Comparison of ENCODE assay signal across 8 cellular contexts in genomic region chr2:15591373-15591691, GRCh38. TPM values are rescaled to one million over a fixed set of nuclear protein-coding genes. Genes with fewer than 3 reads are reported as not detected.
A peak's percentile ranks its signal among the peaks of the same experiment; 100 is the strongest.
DNase-seq lines count a peak whose midpoint lies in the region; ATAC-seq and TF ChIP-seq lines count a peak whose summit lies in the region.

No MANE protein-coding gene starts in this region.

- H3K4me3 Mint-ChIP-seq in naive B cell: peak overlapping the region; percentile 91 to 98 (median 96)

- peak overlapping the region; percentile 63 for H3K27ac ChIP-seq in KMS-11
- peak overlapping the region; percentile 57 for H3K27ac ChIP-seq in cingulate gyrus (ENCODE audit: low read depth, low read length)

- DNase-seq in AG10803 (ENCODE audit: low read depth) (no peak), naive B cell (no peak), dermis blood vessel endothelial cell (no peak)

- H3K27me3 Mint-ChIP-seq in naive B cell: no peaks in the 10 kb centered on the region

- peaks cover 22 to 36% (median 31%) of the 10 kb centered on the region in 3 donors for H3K4me1 Mint-ChIP-seq in naive B cell

- H3K36me3 ChIP-seq in KMS-11 (ENCODE audit: insufficient read depth): no peaks in the 10 kb centered on the region; the same call in 1 of the 2 replicates

- H3K9me3 Mint-ChIP-seq in naive B cell: no peaks in the 10 kb centered on the region

- H3K36me3 Mint-ChIP-seq in naive B cell: peaks cover 5 to 12% of the 10 kb centered on the region in 2 donors

- no peaks in the 10 kb centered on the region for H4K20me1 ChIP-seq in KMS-11 (ENCODE audit: insufficient read depth)

- H2AFZ ChIP-seq in KMS-11 (ENCODE audit: low read depth): peak overlapping the region; percentile 96

- H3K27me3 ChIP-seq in KMS-11 (ENCODE audit: insufficient read depth, low read depth): no peaks in the 10 kb centered on the region

- H3K4me3 ChIP-seq in AG10803 (ENCODE audit: low read length): peak overlapping the region; percentile 73
- H3K4me3 ChIP-seq in KMS-11 (IDR thresholded peaks at IDR 0.05; ENCODE audit: insufficient read depth, low read depth, low read length): no peak overlapping the region

- peak overlapping the region; percentile 92 to 98 (median 94) for H3K27ac Mint-ChIP-seq in naive B cell

- TF ChIP-seq CTCF in AG10803 (conservative IDR thresholded peaks at IDR 0.05; ENCODE audit: low read length): no peak
- TF ChIP-seq CTCF in KMS-11 (conservative IDR thresholded peaks at IDR 0.05; ENCODE audit: low read depth, low read length): no peak

- H3K9ac ChIP-seq in KMS-11: peak overlapping the region; percentile 87

- H3K4me2 ChIP-seq in KMS-11: peak overlapping the region; percentile 96

- H3K79me2 ChIP-seq in KMS-11 (ENCODE audit: insufficient read depth, low read depth): peaks cover 42% of the 10 kb centered on the region

- no peak for ATAC-seq in naive B cell (ENCODE audit: low read depth in 2 of 2)
- no peak for ATAC-seq in GM21528 (IDR thresholded peaks at IDR 0.05; ENCODE audit: low FRiP score, unreplicated experiment)
- no peak for ATAC-seq in GM19452 (IDR thresholded peaks at IDR 0.05; ENCODE audit: unreplicated experiment)
- ATAC-seq in HG03175 (IDR thresholded peaks at IDR 0.05; ENCODE audit: unreplicated experiment): no peak

- peaks cover 21% of the 10 kb centered on the region for H3K4me1 ChIP-seq in KMS-11 (ENCODE audit: low read depth, poor library complexity, severe bottlenecking)

RNA-seq across cellular contexts. Expression of gene DDX1, which starts 0.3 kb away (rescaled TPM):
- 10 to 100 TPM; 31.7 to 49.1 (median 40.6) TPM for polyA plus RNA-seq in naive B cell (ENCODE audit: low read depth in 6 of 6)
- 87.3 and 126 TPM in 2 replicates for total RNA-seq in dermis blood vessel endothelial cell

RNA-seq across cellular contexts. Expression of gene NBAS, which starts 30.2 kb away (rescaled TPM):
- 10 to 100 TPM in 4 of 6 donors, 1 to 10 TPM in 2; 5.4 to 16.4 (median 12.7) TPM for polyA plus RNA-seq in naive B cell (ENCODE audit: low read depth in 6 of 6)
- 101 and 108 TPM in 2 replicates for total RNA-seq in dermis blood vessel endothelial cell
